ENCODE assay signal across 19 cellular contexts in genomic region chr6:56745971-56746370, GRCh38.
DNase-seq lines count a peak whose midpoint lies in the region; ATAC-seq and TF ChIP-seq lines count a peak whose summit lies in the region.
"Had no signal": no experiment of that assay in that cellular context is flagged by ENCODE, and none has a peak within 500 bp of the region (broad histone marks: within the 10 kb centered on the region; RNA-seq: fewer than 3 reads in every experiment).

No MANE protein-coding gene starts in this region.

- H3K27me3 Mint-ChIP-seq in MCF 10A (ENCODE audit: insufficient read depth, unreplicated experiment): no peaks in the 10 kb centered on the region

- H3K27ac ChIP-seq in breast epithelium (no peak overlapping the region), RWPE2 (ENCODE audit: poor library complexity, severe bottlenecking) (peak overlapping the region; percentile 90), foreskin keratinocyte (peak overlapping the region; percentile 64), psoas muscle (peak overlapping the region; percentile 53), A673 (ENCODE audit: low read depth, low read length, poor library complexity, severe bottlenecking) (no peak overlapping the region)
- H3K27ac ChIP-seq: 22Rv1, SJSA1 had no signal

- BruUV-seq in MCF 10A (replicated peaks; lab: Mats Ljungman, UMichigan) (no TSS peak), A673 (replicated peaks; lab: Mats Ljungman, UMichigan) (no TSS peak)

- CTCF ChIA-PET in MCF 10A (lab: Yijun Ruan, JAX) (interaction anchor here (0.6 to 3.0 kb wide), 5 partner anchors 11 to 106 kb away, joined by 3 to 16 read pairs (median 5); no protein-coding TSS in a partner anchor), A673 (lab: Charles Lee) (no interaction called here)

- peaks cover 74% of the 10 kb centered on the region for H3K4me1 Mint-ChIP-seq in MCF 10A (ENCODE audit: insufficient read depth, unreplicated experiment)

- TF ChIP-seq POLR2A in breast epithelium (IDR thresholded peaks at IDR 0.05): no peak

- H3K9me3 ChIP-seq in breast epithelium (no peaks in the 10 kb centered on the region), RWPE2 (ENCODE audit: severe bottlenecking) (no peaks in the 10 kb centered on the region), psoas muscle (no peaks in the 10 kb centered on the region), A673 (ENCODE audit: low read depth, low read length, poor library complexity, severe bottlenecking) (no peaks in the 10 kb centered on the region)
- H3K9me3 ChIP-seq: SJSA1 had no signal

- H3K9me3 Mint-ChIP-seq in MCF 10A (ENCODE audit: unreplicated experiment): no peaks in the 10 kb centered on the region
- H3K9me3 Mint-ChIP-seq: CD8-positive, alpha-beta T cell had no signal

- no peak overlapping the region for H3K4me3 ChIP-seq in breast epithelium
- H3K4me3 ChIP-seq in RWPE2 (ENCODE audit: severe bottlenecking): no peak overlapping the region
- H3K4me3 ChIP-seq in psoas muscle: no peak overlapping the region
- H3K4me3 ChIP-seq in A673 (ENCODE audit: low read depth, low read length, poor library complexity, severe bottlenecking): no peak overlapping the region
- H3K4me3 ChIP-seq: SJSA1 had no signal

- POLR2A ChIA-PET in MCF 10A (lab: Yijun Ruan, JAX): interaction anchor here (0.7 to 7.1 kb wide), 13 partner anchors 13 to 111 kb away, joined by 3 to 110 read pairs (median 8); partner anchors contain the start of gene DST
- POLR2A ChIA-PET in A673 (lab: Charles Lee; ENCODE audit: low non-redundant PET): no interaction called here

- 59 to 77% (median 75%) methylated on average over 2 of the region's 2 CpGs for WGBS in psoas muscle, 3 donors

- ATAC-seq in RWPE2 (ENCODE audit: low read depth): no peak
- ATAC-seq in foreskin keratinocyte: no peak
- no peak for ATAC-seq in psoas muscle
- ATAC-seq in HG03139 (IDR thresholded peaks at IDR 0.05; ENCODE audit: unreplicated experiment): no peak
- ATAC-seq: CD8-positive, alpha-beta T cell; Right ventricle myocardium inferior had no signal

- H3K27me3 ChIP-seq in breast epithelium (no peaks in the 10 kb centered on the region), RWPE2 (ENCODE audit: insufficient read depth, poor library complexity, severe bottlenecking) (no peaks in the 10 kb centered on the region), foreskin keratinocyte (no peaks in the 10 kb centered on the region), psoas muscle (ENCODE audit: insufficient read depth in 3 of 3, low read length in 2 of 3) (no peaks in the 10 kb centered on the region), A673 (replicated peaks; ENCODE audit: insufficient read depth, low read depth, low read length, poor library complexity) (no peaks in the 10 kb centered on the region)
- H3K27me3 ChIP-seq: SJSA1 had no signal

- H3K27ac Mint-ChIP-seq in MCF 10A (ENCODE audit: low read depth, unreplicated experiment): peak overlapping the region; percentile 91
- H3K27ac Mint-ChIP-seq: CD8-positive, alpha-beta T cell had no signal

- no peak for DNase-seq in MCF 10A (ENCODE audit: unreplicated experiment)
- DNase-seq in breast epithelium (ENCODE audit: low spot score in 2 of 2): no peak
- DNase-seq in RWPE2 (ENCODE audit: low spot score): no peak
- no peak for DNase-seq in foreskin keratinocyte
- no peak for DNase-seq in psoas muscle
- DNase-seq in A673 (ENCODE audit: low spot score): no peak
- DNase-seq in activated T-cell treated with anti-CD3 and anti-CD28 coated beads for 4 hours: no peak
- DNase-seq: AML-193; C1 segment of cervical spinal cord; CD8-positive, alpha-beta T cell; KG1; MV-4-11; NCI-H1694; NCI-H2081 treated with DMSO at 0.1 percent for 48 hours; NCI-H524 treated with DMSO at 0.1 percent for 48 hours had no signal

- peaks cover 6% of the 10 kb centered on the region for H3K36me3 Mint-ChIP-seq in MCF 10A (ENCODE audit: insufficient read depth, unreplicated experiment)
- H3K36me3 Mint-ChIP-seq: CD8-positive, alpha-beta T cell had no signal

- intact Hi-C loops in MCF 10A (cut with micrococcal nuclease): no loop called here
- intact Hi-C loops in breast epithelium (cut with DNase I; ENCODE audit: low total_unique reads): no loop called here
- intact Hi-C loops in psoas muscle (cut with DNase I): loop anchor here in 1 of 2 donors (5.0 kb wide), 1 partner anchor 34 kb away; no protein-coding TSS in a partner anchor
- intact Hi-C loops in A673 (cut with micrococcal nuclease; ENCODE audit: unreplicated experiment): no loop called here

- H3K4me1 ChIP-seq in breast epithelium (no peaks in the 10 kb centered on the region), RWPE2 (ENCODE audit: insufficient read depth, poor library complexity, severe bottlenecking) (peaks cover 79% of the 10 kb centered on the region), foreskin keratinocyte (peaks cover 69% of the 10 kb centered on the region), psoas muscle (peaks cover 78% of the 10 kb centered on the region), A673 (ENCODE audit: insufficient read depth, low read length, poor library complexity, severe bottlenecking) (no peaks in the 10 kb centered on the region)

- TF ChIP-seq CTCF in MCF 10A (IDR thresholded peaks at IDR 0.05; ENCODE audit: unreplicated experiment): no peak
- no peak for TF ChIP-seq CTCF in breast epithelium (IDR thresholded peaks at IDR 0.05)
- TF ChIP-seq CTCF in RWPE2 (IDR thresholded peaks at IDR 0.05; ENCODE audit: poor library complexity, severe bottlenecking): no peak
- no peak for TF ChIP-seq CTCF in foreskin keratinocyte (conservative IDR thresholded peaks at IDR 0.05)
- TF ChIP-seq CTCF in psoas muscle (IDR thresholded peaks at IDR 0.05): no peak
- TF ChIP-seq CTCF in A673 (conservative IDR thresholded peaks at IDR 0.05; ENCODE audit: low read depth, low read length): no peak

- H3K4me3 Mint-ChIP-seq in MCF 10A (ENCODE audit: unreplicated experiment): no peak overlapping the region
- H3K4me3 Mint-ChIP-seq: CD8-positive, alpha-beta T cell had no signal

- no peaks in the 10 kb centered on the region for H3K36me3 ChIP-seq in breast epithelium
- H3K36me3 ChIP-seq in RWPE2 (ENCODE audit: low read depth): no peaks in the 10 kb centered on the region
- H3K36me3 ChIP-seq in psoas muscle (ENCODE audit: insufficient read depth in 1 of 2, low read depth in 1 of 2): no peaks in the 10 kb centered on the region
- H3K36me3 ChIP-seq in A673 (ENCODE audit: insufficient read depth, low read length, poor library complexity, severe bottlenecking): no peaks in the 10 kb centered on the region

Comparison
In these comparisons a context has a peak if more than half of its experiments do, and no peak if none do; other contexts are left out.
1. H3K27ac ChIP-seq: peak in RWPE2 (single experiment), foreskin keratinocyte (single experiment) and psoas muscle (single experiment); none in breast epithelium (0 of 2) and A673 (single experiment).